Comparison of ENCODE assay signal across 20 cellular contexts in the genomic region with DNA sequence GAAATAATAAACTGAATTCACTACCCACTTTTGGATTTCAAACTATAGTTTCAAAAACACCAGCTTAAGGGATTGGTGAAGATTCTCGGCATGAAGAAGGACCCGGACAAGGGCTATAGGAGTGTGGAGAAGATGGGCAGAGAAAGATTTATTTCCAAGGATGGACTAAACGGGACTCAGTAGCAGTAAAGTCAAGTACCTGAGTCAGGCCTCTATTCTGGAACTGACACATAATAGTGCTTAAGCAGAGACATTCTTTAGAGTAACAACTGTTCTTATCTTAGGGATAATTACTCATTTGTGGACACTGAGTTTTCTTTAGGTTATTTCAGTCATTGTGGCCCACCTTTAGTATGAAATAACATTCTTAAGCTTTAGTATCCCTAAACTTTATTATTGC.
DNase-seq lines count a peak whose midpoint lies in the region; ATAC-seq, FAIRE-seq and TF ChIP-seq lines count a peak whose summit lies in the region.
"Had no signal": no experiment of that assay in that cellular context is flagged by ENCODE, and none has a peak within 500 bp of the region (broad histone marks: within the 10 kb centered on the region; RNA-seq: fewer than 3 reads in every experiment).

No MANE protein-coding gene starts in this region.

- 75 to 90% (median 82%) methylated on average over 3 of the region's 3 CpGs for WGBS in psoas muscle, 3 donors

- H3K27ac ChIP-seq in left lung (no peak overlapping the region), psoas muscle (no peak overlapping the region)
- H3K27ac ChIP-seq: BLaER1 had no signal

- no peak for TF ChIP-seq CTCF in left lung (IDR thresholded peaks at IDR 0.05)
- no peak for TF ChIP-seq CTCF in psoas muscle (IDR thresholded peaks at IDR 0.05)

- no peak for DNase-seq in left lung
- no peak for DNase-seq in psoas muscle
- no peak for DNase-seq in HuH-7 (ENCODE audit: low spot score)
- no peak for DNase-seq in urothelium cell line (ENCODE audit: low spot score)
- no peak for DNase-seq in cardiac septum (ENCODE audit: low spot score)
- DNase-seq: 8988T; ACHN; BE2C; C1 segment of cervical spinal cord; CD4-positive, alpha-beta memory T cell; CD4-positive, CD25-positive, alpha-beta regulatory T cell; CD8-positive, alpha-beta memory T cell; COR-L47; DMS79 treated with DMSO at 0.1 percent for 48 hours; GF-D8 had no signal

- no peaks in the 10 kb centered on the region for H3K4me1 ChIP-seq in left lung
- peaks cover 21% of the 10 kb centered on the region for H3K4me1 ChIP-seq in psoas muscle
- H3K4me1 ChIP-seq: BE2C, BLaER1 had no signal

- H3K27me3 ChIP-seq in left lung (no peaks in the 10 kb centered on the region), psoas muscle (ENCODE audit: insufficient read depth in 3 of 3, low read length in 2 of 3) (no peaks in the 10 kb centered on the region)
- H3K27me3 ChIP-seq: BE2C, BLaER1 had no signal

- no peak overlapping the region for H3K4me3 ChIP-seq in left lung
- no peak overlapping the region for H3K4me3 ChIP-seq in psoas muscle
- H3K4me3 ChIP-seq: BLaER1 had no signal

- ATAC-seq in left lung (peak; percentile 12), psoas muscle (peak; percentile 40 to 76 (median 66))

- no peaks in the 10 kb centered on the region for H3K9me3 ChIP-seq in left lung
- no peaks in the 10 kb centered on the region for H3K9me3 ChIP-seq in psoas muscle
- H3K9me3 ChIP-seq: BE2C, BLaER1 had no signal

- intact Hi-C loops in left lung (cut with DNase I) (no loop called here), psoas muscle (cut with DNase I) (no loop called here), cardiac septum (cut with DNase I) (no loop called here)

- no peak for FAIRE-seq in urothelium cell line (lab: Jason Lieb, UNC)
- FAIRE-seq: A204.1, G401.6, GM12891, GM19239 had no signal

- H3K36me3 ChIP-seq in left lung = no peaks in the 10 kb centered on the region
- no peaks in the 10 kb centered on the region for H3K36me3 ChIP-seq in psoas muscle (ENCODE audit: insufficient read depth in 1 of 2, low read depth in 1 of 2)
- H3K36me3 ChIP-seq: BE2C, BLaER1 had no signal
